In genomic region chr12:65609359-65609771, GRCh38 we compare ENCODE assay signal across 13 cellular contexts.
DNase-seq lines count a peak whose midpoint lies in the region; ATAC-seq, FAIRE-seq and TF ChIP-seq lines count a peak whose summit lies in the region.
"Had no signal": no experiment of that assay in that cellular context is flagged by ENCODE, and none has a peak within 500 bp of the region (broad histone marks: within the 10 kb centered on the region; RNA-seq: fewer than 3 reads in every experiment).

No MANE protein-coding gene starts in this region.

- H3K4me3 Mint-ChIP-seq in mesothelial cell of epicardium = no peak overlapping the region
- H3K4me3 Mint-ChIP-seq: activated CD8-positive, alpha-beta T cell treated with anti-CD3 and anti-CD28 coated beads for 36 hours had no signal

- no peak for ATAC-seq in HG02981 (IDR thresholded peaks at IDR 0.05; ENCODE audit: unreplicated experiment)
- ATAC-seq: activated CD8-positive, alpha-beta T cell treated with anti-CD3 and anti-CD28 coated beads for 36 hours had no signal

- H3K9me3 Mint-ChIP-seq in mesothelial cell of epicardium = peaks cover 12% of the 10 kb centered on the region
- H3K9me3 Mint-ChIP-seq: activated CD8-positive, alpha-beta T cell treated with anti-CD3 and anti-CD28 coated beads for 36 hours had no signal

- DNase-seq in COLO829 (ENCODE audit: low spot score) (peak; percentile 45), LHCN-M2 (ENCODE audit: low read depth) (peak; percentile 97), bronchial epithelial cell (ENCODE audit: low read depth) (peak; percentile 88), mesothelial cell of epicardium (ENCODE audit: low spot score in 2 of 2, unreplicated experiment in 2 of 2) (no peak), NCI-H146 (lab: John Stamatoyannopoulos, UW) (no peak), SIG-M5 treated with dmso at 0.1 percent for 504 hours (lab: John Stamatoyannopoulos, UW; ENCODE audit: unreplicated experiment) (no peak), AML-193 (lab: John Stamatoyannopoulos, UW) (no peak)
- DNase-seq: activated CD8-positive, alpha-beta T cell treated with anti-CD3 and anti-CD28 coated beads for 36 hours; esophagus squamous epithelium; SIG-M5; sigmoid colon had no signal

- H3K27me3 Mint-ChIP-seq in mesothelial cell of epicardium (ENCODE audit: low read depth) = no peaks in the 10 kb centered on the region

- FAIRE-seq in bronchial epithelial cell (lab: Jason Lieb, UNC) = no peak
- FAIRE-seq: D721Med had no signal

- TF ChIP-seq CTCF in bronchial epithelial cell (IDR thresholded peaks at IDR 0.05; ENCODE audit: insufficient read depth, low read length, severe bottlenecking) (no peak), mesothelial cell of epicardium (IDR thresholded peaks at IDR 0.05; ENCODE audit: unreplicated experiment) (no peak)

- H3K4me3 ChIP-seq in bronchial epithelial cell (ENCODE audit: low read depth, low read length) = no peak overlapping the region
- H3K4me3 ChIP-seq: esophagus squamous epithelium, sigmoid colon had no signal

- peaks cover 36% of the 10 kb centered on the region for H3K4me1 Mint-ChIP-seq in mesothelial cell of epicardium

- H3K36me3 Mint-ChIP-seq in mesothelial cell of epicardium = peaks cover 10% of the 10 kb centered on the region

- H3K36me3 ChIP-seq in bronchial epithelial cell (ENCODE audit: control insufficient read depth, insufficient read depth, low read length) = no peaks in the 10 kb centered on the region
- H3K36me3 ChIP-seq: esophagus squamous epithelium, sigmoid colon had no signal

- H3K27ac Mint-ChIP-seq in mesothelial cell of epicardium = peak overlapping the region; percentile 36
- H3K27ac Mint-ChIP-seq: activated CD8-positive, alpha-beta T cell treated with anti-CD3 and anti-CD28 coated beads for 36 hours had no signal

- H3K27me3 ChIP-seq in bronchial epithelial cell (ENCODE audit: control insufficient read depth, insufficient read depth, low read length) = no peaks in the 10 kb centered on the region
- H3K27me3 ChIP-seq: sigmoid colon had no signal

Comparison
In these comparisons a context has a peak if more than half of its experiments do, and no peak if none do; other contexts are left out.
1. DNase-seq: peak in COLO829 (single experiment), LHCN-M2 (single experiment) and bronchial epithelial cell (single experiment); none in mesothelial cell of epicardium (0 of 2), NCI-H146 (single experiment), SIG-M5 treated with dmso at 0.1 percent for 504 hours (single experiment) and AML-193 (0 of 2).